In genomic region chr17:28345420-28346198, GRCh38 we compare ENCODE assay signal across 12 cellular contexts. TPM values are rescaled to one million over a fixed set of nuclear protein-coding genes. Genes with fewer than 3 reads are reported as not detected.
DNase-seq lines count a peak whose midpoint lies in the region; ATAC-seq, FAIRE-seq and TF ChIP-seq lines count a peak whose summit lies in the region.
"Had no signal": no experiment of that assay in that cellular context is flagged by ENCODE, and none has a peak within 500 bp of the region (broad histone marks: within the 10 kb centered on the region; RNA-seq: fewer than 3 reads in every experiment).

No MANE protein-coding gene starts in this region.

- TF ChIP-seq CTCF in MCF 10A (IDR thresholded peaks at IDR 0.05; ENCODE audit: unreplicated experiment) (no peak), HepG2 (CRISPR knock-in tag; IDR thresholded peaks at IDR 0.05) (no peak)

- H3K27ac ChIP-seq in HUES48 (ENCODE audit: low read depth, low read length) (peak overlapping the region; percentile 86), HepG2 (ENCODE audit: extremely low read length, insufficient read depth, low read length) (peak overlapping the region; percentile 43)

- peaks cover 16% of the 10 kb centered on the region for H3K4me1 ChIP-seq in HUES48 (ENCODE audit: control insufficient read depth, insufficient read depth, low read length)
- H3K4me1 ChIP-seq in HepG2 (ENCODE audit: insufficient read depth, low read length), result peaks cover 26% of the 10 kb centered on the region

- intact Hi-C loops in MCF 10A (cut with micrococcal nuclease) (no loop called here), HepG2 (cut with micrococcal nuclease; ENCODE audit: unreplicated experiment) (loop anchor here (5.0 kb wide), 1 partner anchor 113 kb away; no protein-coding TSS in a partner anchor)

- no TSS peak for BruUV-seq in MCF 10A (replicated peaks; lab: Mats Ljungman, UMichigan)
- no TSS peak for BruUV-seq in HepG2 (replicated peaks; lab: Mats Ljungman, UMichigan)

- no peaks in the 10 kb centered on the region for H3K9me3 Mint-ChIP-seq in MCF 10A (ENCODE audit: unreplicated experiment)
- H3K9me3 Mint-ChIP-seq: CD14-positive monocyte had no signal

- POLR2A ChIA-PET in MCF 10A (lab: Yijun Ruan, JAX) (interaction anchor here (1.4 to 5.8 kb wide), 10 partner anchors 8 to 147 kb away, joined by 4 to 85 read pairs (median 10); partner anchors contain the start of genes IFT20, POLDIP2, TMEM97 and TNFAIP1), HepG2 (lab: Yijun Ruan, JAX) (interaction anchor here (0.9 to 5.7 kb wide), 8 partner anchors 10 to 143 kb away, joined by 3 to 68 read pairs (median 6); partner anchors contain the start of genes IFT20, POLDIP2, SLC46A1 and TMEM97)

- WGBS in HepG2 (ENCODE audit: low lambda C conversion rate), result 96% methylated on average over 13 of the region's 13 CpGs

- H3K36me3 Mint-ChIP-seq in MCF 10A (ENCODE audit: insufficient read depth, unreplicated experiment), result peaks cover 87% of the 10 kb centered on the region

- DNase-seq in A172 (ENCODE audit: low spot score) (peak; percentile 33), MCF 10A (ENCODE audit: unreplicated experiment) (no peak), HepG2 (ENCODE audit: low spot score) (no peak), DMS153 treated with DMSO at 0.1 percent for 48 hours (lab: John Stamatoyannopoulos, UW; ENCODE audit: unreplicated experiment) (no peak), mucosa of gallbladder (ENCODE audit: low spot score) (no peak)
- DNase-seq: activated CD4-positive, CD25-positive, alpha-beta regulatory T cell; activated naive CD4-positive, alpha-beta T cell treated with Interleukin-2 at 50 U/mL for 16 hours had no signal

- H3K79me2 ChIP-seq in HepG2 (ENCODE audit: insufficient read depth, low read length), result no peaks in the 10 kb centered on the region

- in situ Hi-C loops in HepG2 (cut with HindIII; ENCODE audit: extremely low pct_ligation_motif_present, low pct_unique_long_range_greater_than_20kb), result no loop called here

- H3K27me3 ChIP-seq in HUES48 (ENCODE audit: control insufficient read depth, insufficient read depth, low read length), result no peaks in the 10 kb centered on the region
- no peaks in the 10 kb centered on the region for H3K27me3 ChIP-seq in HepG2 (ENCODE audit: control insufficient read depth in 1 of 2, insufficient read depth in 2 of 2, low read length in 2 of 2)

- H4K20me1 ChIP-seq in HepG2 (ENCODE audit: insufficient read depth, low read length), result no peaks in the 10 kb centered on the region

- peak overlapping the region; percentile 59 for H3K27ac Mint-ChIP-seq in MCF 10A (ENCODE audit: low read depth, unreplicated experiment)

- no peaks in the 10 kb centered on the region for H3K27me3 Mint-ChIP-seq in MCF 10A (ENCODE audit: insufficient read depth, unreplicated experiment)

- no peak overlapping the region for H3K9ac ChIP-seq in HUES48 (ENCODE audit: low read depth, low read length)
- H3K9ac ChIP-seq in HepG2 (ENCODE audit: insufficient read depth, low read depth, low read length), result no peak overlapping the region

- no peak for FAIRE-seq in HepG2 (lab: Jason Lieb, UNC)

- ATAC-seq in HepG2 (no peak), GM19395 (IDR thresholded peaks at IDR 0.05; ENCODE audit: unreplicated experiment) (no peak), HG02938 (IDR thresholded peaks at IDR 0.05; ENCODE audit: unreplicated experiment) (no peak)

- CTCF ChIA-PET in MCF 10A (lab: Yijun Ruan, JAX), result interaction anchor here (0.5 to 4.4 kb wide), 8 partner anchors 8 to 112 kb away, joined by 3 to 23 read pairs (median 4); partner anchors contain the start of genes IFT20, POLDIP2 and TNFAIP1
- CTCF ChIA-PET in HepG2 (lab: Yijun Ruan, JAX; ENCODE audit: low intra/inter-chr PET ratio, low total read pairs), result interaction anchor here (1.2 kb wide), 1 partner anchor 71 kb away, joined by 4 read pairs; no protein-coding TSS in a partner anchor

- no peak for TF ChIP-seq EP300 in HepG2 (IDR thresholded peaks at IDR 0.05; ENCODE audit: low read depth in 2 of 2, low read length in 2 of 2)
- TF ChIP-seq EP300 in HepG2 (CRISPR knock-in tag; IDR thresholded peaks at IDR 0.05; ENCODE audit: borderline replicate concordance), result no peak

- H3K9me3 ChIP-seq in HUES48 (ENCODE audit: control insufficient read depth, insufficient read depth, low read length) (no peaks in the 10 kb centered on the region), HepG2 (ENCODE audit: low read length) (no peaks in the 10 kb centered on the region)

- no peak overlapping the region for H3K4me3 Mint-ChIP-seq in MCF 10A (ENCODE audit: unreplicated experiment)
- H3K4me3 Mint-ChIP-seq: CD14-positive monocyte had no signal

- H2AFZ ChIP-seq in HepG2 (ENCODE audit: low read length), result no peak overlapping the region

- H3K4me2 ChIP-seq in HepG2 (ENCODE audit: low read depth, low read length), result no peak overlapping the region

- H3K36me3 ChIP-seq in HUES48 (ENCODE audit: control insufficient read depth, insufficient read depth, low read length) (peaks cover 95% of the 10 kb centered on the region), HepG2 (replicated peaks in 1 of 2; ENCODE audit: control insufficient read depth in 1 of 2, insufficient read depth in 2 of 2, low read length in 2 of 2) (peaks cover 30 to 72% of the 10 kb centered on the region in 2 experiments)

- TF ChIP-seq RAD21 in HepG2 (CRISPR knock-in tag; IDR thresholded peaks at IDR 0.05), result no peak

- H3K4me3 ChIP-seq in HUES48 (ENCODE audit: low read depth, low read length) (no peak overlapping the region), HepG2 (replicated peaks in 1 of 3; ENCODE audit: insufficient read depth in 1 of 3, low read depth in 2 of 3, low read length in 3 of 3) (no peak overlapping the region)

- peaks cover 12% of the 10 kb centered on the region for H3K4me1 Mint-ChIP-seq in MCF 10A (ENCODE audit: insufficient read depth, unreplicated experiment)
- H3K4me1 Mint-ChIP-seq: CD14-positive monocyte had no signal

- TF ChIP-seq POLR2A in HepG2 (IDR thresholded peaks at IDR 0.05; ENCODE audit: insufficient read depth in 1 of 2, low read depth in 2 of 2, low read length in 2 of 2), result peak in 1 of 2 experiments; percentile 39; a peak in 1 of 4 replicates

RNA-seq across cellular contexts. Expression of gene TNFAIP1, which starts 10.0 kb away (rescaled TPM):
- 36.2 and 44.7 TPM in 2 replicates for total RNA-seq in A172 (2014; rRNA removed; shearing (Covaris generic))
- total RNA-seq in MCF 10A (2022) (61.7 and 65.0 TPM in 2 replicates), HepG2 (2016; rRNA removed; fragmentation: Illumina TruSeq; extraction: Trizol) (17.5 and 18.7 TPM in 2 replicates), mucosa of gallbladder (60.2 TPM)
- total RNA-seq in HepG2 (2016; cell fraction: cytosol; rRNA removed; fragmentation: Illumina TruSeq; extraction: Trizol; ENCODE audit: low read depth), result 3.0 and 3.3 TPM in 2 replicates
- 17.6 and 18.0 TPM in 2 replicates for total RNA-seq in HepG2 (2016; cell fraction: insoluble cytoplasmic fraction; rRNA removed; fragmentation: Illumina TruSeq; extraction: Trizol)
- total RNA-seq in HepG2 (2016; cell fraction: membrane; rRNA removed; fragmentation: Illumina TruSeq; extraction: Trizol), result 10.3 and 13.6 TPM in 2 replicates
- 10.7 and 12.2 TPM in 2 replicates for total RNA-seq in HepG2 (2016; cell fraction: nucleus; rRNA removed; fragmentation: Illumina TruSeq; extraction: Trizol)
- polyA plus RNA-seq in HepG2 (2011; rRNA removed), result 40.6 and 42.8 TPM in 2 replicates
- polyA plus RNA-seq in HepG2 (2011; cell fraction: cytosol; rRNA removed), result 26.7 and 28.6 TPM in 2 replicates
- polyA plus RNA-seq in HepG2 (2011; cell fraction: nucleus; rRNA removed), result 42.5 and 48.1 TPM in 2 replicates
- 16.3 and 24.4 TPM in 2 replicates for polyA plus RNA-seq in HepG2 (2012)
- polyA plus RNA-seq in HepG2 (2016; cell fraction: cytosol; fragmentation: Illumina TruSeq; extraction: Trizol; ENCODE audit: low read depth), result 3.2 and 5.3 TPM in 2 replicates
- 18.4 and 21.2 TPM in 2 replicates for polyA plus RNA-seq in HepG2 (2016; cell fraction: insoluble cytoplasmic fraction; fragmentation: Illumina TruSeq; extraction: Trizol; ENCODE audit: low read depth)
- polyA plus RNA-seq in HepG2 (2016; cell fraction: membrane; fragmentation: Illumina TruSeq; extraction: Trizol; ENCODE audit: low read depth), result 8.2 and 8.8 TPM in 2 replicates
- 17.9 and 19.3 TPM in 2 replicates for polyA plus RNA-seq in HepG2 (2016; cell fraction: nucleus; fragmentation: Illumina TruSeq; extraction: Trizol; ENCODE audit: insufficient read depth, low read depth)
- 67.1 and 165 TPM in 2 replicates for polyA minus RNA-seq in HepG2 (2011; rRNA and poly(A)+ RNA removed; ENCODE audit: low replicate concordance)
- 30.3 and 32.2 TPM in 2 replicates for polyA minus RNA-seq in HepG2 (2011; cell fraction: cytosol; rRNA and poly(A)+ RNA removed)
- 20.6 and 26.7 TPM in 2 replicates for polyA minus RNA-seq in HepG2 (2011; cell fraction: nucleus; rRNA and poly(A)+ RNA removed)

RNA-seq across cellular contexts. Expression of gene IFT20, which starts 10.3 kb away (rescaled TPM):
- 38.9 and 45.5 TPM in 2 replicates for total RNA-seq in A172 (2014; rRNA removed; shearing (Covaris generic))
- total RNA-seq in MCF 10A (2022) (29.3 and 38.3 TPM in 2 replicates), HepG2 (2016; rRNA removed; fragmentation: Illumina TruSeq; extraction: Trizol) (23.4 and 28.0 TPM in 2 replicates), mucosa of gallbladder (50.1 TPM)
- total RNA-seq in HepG2 (2016; cell fraction: cytosol; rRNA removed; fragmentation: Illumina TruSeq; extraction: Trizol; ENCODE audit: low read depth), result 49.6 and 59.0 TPM in 2 replicates
- 22.8 and 29.8 TPM in 2 replicates for total RNA-seq in HepG2 (2016; cell fraction: insoluble cytoplasmic fraction; rRNA removed; fragmentation: Illumina TruSeq; extraction: Trizol)
- 51.8 and 54.0 TPM in 2 replicates for total RNA-seq in HepG2 (2016; cell fraction: membrane; rRNA removed; fragmentation: Illumina TruSeq; extraction: Trizol)
- total RNA-seq in HepG2 (2016; cell fraction: nucleus; rRNA removed; fragmentation: Illumina TruSeq; extraction: Trizol), result 22.4 and 24.3 TPM in 2 replicates
- 33.9 and 37.8 TPM in 2 replicates for polyA plus RNA-seq in HepG2 (2011; rRNA removed)
- 23.5 and 23.7 TPM in 2 replicates for polyA plus RNA-seq in HepG2 (2011; cell fraction: cytosol; rRNA removed)
- polyA plus RNA-seq in HepG2 (2011; cell fraction: nucleus; rRNA removed), result 39.0 and 42.0 TPM in 2 replicates
- 22.5 and 25.6 TPM in 2 replicates for polyA plus RNA-seq in HepG2 (2012)
- polyA plus RNA-seq in HepG2 (2016; cell fraction: cytosol; fragmentation: Illumina TruSeq; extraction: Trizol; ENCODE audit: low read depth), result 50.1 and 61.3 TPM in 2 replicates
- 21.7 and 23.6 TPM in 2 replicates for polyA plus RNA-seq in HepG2 (2016; cell fraction: insoluble cytoplasmic fraction; fragmentation: Illumina TruSeq; extraction: Trizol; ENCODE audit: low read depth)
- 44.5 and 49.9 TPM in 2 replicates for polyA plus RNA-seq in HepG2 (2016; cell fraction: membrane; fragmentation: Illumina TruSeq; extraction: Trizol; ENCODE audit: low read depth)
- 39.5 and 42.9 TPM in 2 replicates for polyA plus RNA-seq in HepG2 (2016; cell fraction: nucleus; fragmentation: Illumina TruSeq; extraction: Trizol; ENCODE audit: insufficient read depth, low read depth)
- polyA minus RNA-seq in HepG2 (2011; rRNA and poly(A)+ RNA removed; ENCODE audit: low replicate concordance), result 13.0 and 13.9 TPM in 2 replicates
- 5.7 and 7.1 TPM in 2 replicates for polyA minus RNA-seq in HepG2 (2011; cell fraction: cytosol; rRNA and poly(A)+ RNA removed)
- polyA minus RNA-seq in HepG2 (2011; cell fraction: nucleus; rRNA and poly(A)+ RNA removed), result 14.9 and 18.4 TPM in 2 replicates

RNA-seq across cellular contexts. Expression of gene POLDIP2, which starts 11.7 kb away (rescaled TPM):
- total RNA-seq in A172 (2014; rRNA removed; shearing (Covaris generic)), result 166 and 176 TPM in 2 replicates
- total RNA-seq in MCF 10A (2022), result 84.0 and 105 TPM in 2 replicates
- total RNA-seq in HepG2 (2016; rRNA removed; fragmentation: Illumina TruSeq; extraction: Trizol), result 114 and 127 TPM in 2 replicates
- 63.3 and 67.3 TPM in 2 replicates for total RNA-seq in HepG2 (2016; cell fraction: cytosol; rRNA removed; fragmentation: Illumina TruSeq; extraction: Trizol; ENCODE audit: low read depth)
- 112 and 115 TPM in 2 replicates for total RNA-seq in HepG2 (2016; cell fraction: insoluble cytoplasmic fraction; rRNA removed; fragmentation: Illumina TruSeq; extraction: Trizol)
- 118 and 133 TPM in 2 replicates for total RNA-seq in HepG2 (2016; cell fraction: membrane; rRNA removed; fragmentation: Illumina TruSeq; extraction: Trizol)
- total RNA-seq in HepG2 (2016; cell fraction: nucleus; rRNA removed; fragmentation: Illumina TruSeq; extraction: Trizol), result 47.1 and 53.4 TPM in 2 replicates
- 85.9 and 86.0 TPM in 2 replicates for polyA plus RNA-seq in HepG2 (2011; rRNA removed)
- 82.5 and 91.5 TPM in 2 replicates for polyA plus RNA-seq in HepG2 (2011; cell fraction: cytosol; rRNA removed)
- polyA plus RNA-seq in HepG2 (2011; cell fraction: nucleus; rRNA removed), result 40.8 and 49.4 TPM in 2 replicates
- polyA plus RNA-seq in HepG2 (2012), result 60.2 and 73.0 TPM in 2 replicates
- polyA plus RNA-seq in HepG2 (2016; cell fraction: cytosol; fragmentation: Illumina TruSeq; extraction: Trizol; ENCODE audit: low read depth), result 78.3 and 93.1 TPM in 2 replicates
- polyA plus RNA-seq in HepG2 (2016; cell fraction: insoluble cytoplasmic fraction; fragmentation: Illumina TruSeq; extraction: Trizol; ENCODE audit: low read depth), result 128 and 147 TPM in 2 replicates
- 120 and 126 TPM in 2 replicates for polyA plus RNA-seq in HepG2 (2016; cell fraction: membrane; fragmentation: Illumina TruSeq; extraction: Trizol; ENCODE audit: low read depth)
- polyA plus RNA-seq in HepG2 (2016; cell fraction: nucleus; fragmentation: Illumina TruSeq; extraction: Trizol; ENCODE audit: insufficient read depth, low read depth), result 79.9 and 84.9 TPM in 2 replicates
- polyA minus RNA-seq in HepG2 (2011; rRNA and poly(A)+ RNA removed; ENCODE audit: low replicate concordance), result 108 and 190 TPM in 2 replicates
- polyA minus RNA-seq in HepG2 (2011; cell fraction: cytosol; rRNA and poly(A)+ RNA removed), result 42.1 and 47.7 TPM in 2 replicates
- polyA minus RNA-seq in HepG2 (2011; cell fraction: nucleus; rRNA and poly(A)+ RNA removed), result 22.0 and 26.2 TPM in 2 replicates
- 88.8 TPM for total RNA-seq in mucosa of gallbladder

RNA-seq across cellular contexts. Expression of gene SEBOX, which starts 19.4 kb away (rescaled TPM):
- not detected in 2 replicates for total RNA-seq in A172 (2014; rRNA removed; shearing (Covaris generic))
- total RNA-seq in MCF 10A (2022), result not detected in 2 replicates
- total RNA-seq in HepG2 (2016; rRNA removed; fragmentation: Illumina TruSeq; extraction: Trizol), result not detected in 2 replicates
- not detected in 2 replicates for total RNA-seq in HepG2 (2016; cell fraction: cytosol; rRNA removed; fragmentation: Illumina TruSeq; extraction: Trizol; ENCODE audit: low read depth)
- not detected in 2 replicates for total RNA-seq in HepG2 (2016; cell fraction: insoluble cytoplasmic fraction; rRNA removed; fragmentation: Illumina TruSeq; extraction: Trizol)
- not detected in 2 replicates for total RNA-seq in HepG2 (2016; cell fraction: membrane; rRNA removed; fragmentation: Illumina TruSeq; extraction: Trizol)
- total RNA-seq in HepG2 (2016; cell fraction: nucleus; rRNA removed; fragmentation: Illumina TruSeq; extraction: Trizol), result not detected in 2 replicates
- polyA plus RNA-seq in HepG2 (2011; rRNA removed), result not detected in 2 replicates
- not detected in 2 replicates for polyA plus RNA-seq in HepG2 (2011; cell fraction: cytosol; rRNA removed)
- polyA plus RNA-seq in HepG2 (2011; cell fraction: nucleus; rRNA removed), result 0.43 TPM in 1 of 2 replicates, not detected in the other
- polyA plus RNA-seq in HepG2 (2012), result not detected in 2 replicates
- polyA plus RNA-seq in HepG2 (2016; cell fraction: cytosol; fragmentation: Illumina TruSeq; extraction: Trizol; ENCODE audit: low read depth), result not detected in 2 replicates
- not detected in 2 replicates for polyA plus RNA-seq in HepG2 (2016; cell fraction: insoluble cytoplasmic fraction; fragmentation: Illumina TruSeq; extraction: Trizol; ENCODE audit: low read depth)
- not detected in 2 replicates for polyA plus RNA-seq in HepG2 (2016; cell fraction: membrane; fragmentation: Illumina TruSeq; extraction: Trizol; ENCODE audit: low read depth)
- polyA plus RNA-seq in HepG2 (2016; cell fraction: nucleus; fragmentation: Illumina TruSeq; extraction: Trizol; ENCODE audit: insufficient read depth, low read depth), result not detected in 2 replicates
- polyA minus RNA-seq in HepG2 (2011; rRNA and poly(A)+ RNA removed; ENCODE audit: low replicate concordance), result 0.34 TPM in 1 of 2 replicates, not detected in the other
- not detected in 2 replicates for polyA minus RNA-seq in HepG2 (2011; cell fraction: cytosol; rRNA and poly(A)+ RNA removed)
- not detected in 2 replicates for polyA minus RNA-seq in HepG2 (2011; cell fraction: nucleus; rRNA and poly(A)+ RNA removed)
- total RNA-seq in mucosa of gallbladder, result not detected
- total RNA-seq: pulmonary artery endothelial cell had no signal
- polyA plus RNA-seq: CD14-positive monocyte had no signal

RNA-seq across cellular contexts. Expression of gene VTN, which starts 24.5 kb away (rescaled TPM):
- total RNA-seq in A172 (2014; rRNA removed; shearing (Covaris generic)), result 0.43 and 4.4 TPM in 2 replicates
- total RNA-seq in MCF 10A (2022) (not detected in 2 replicates), HepG2 (2016; rRNA removed; fragmentation: Illumina TruSeq; extraction: Trizol) (43.9 and 108 TPM in 2 replicates), mucosa of gallbladder (424 TPM)
- total RNA-seq in HepG2 (2016; cell fraction: cytosol; rRNA removed; fragmentation: Illumina TruSeq; extraction: Trizol; ENCODE audit: low read depth), result 11.6 and 13.5 TPM in 2 replicates
- total RNA-seq in HepG2 (2016; cell fraction: insoluble cytoplasmic fraction; rRNA removed; fragmentation: Illumina TruSeq; extraction: Trizol), result 42.5 and 110 TPM in 2 replicates
- total RNA-seq in HepG2 (2016; cell fraction: membrane; rRNA removed; fragmentation: Illumina TruSeq; extraction: Trizol), result 21.9 and 23.9 TPM in 2 replicates
- 103 and 124 TPM in 2 replicates for total RNA-seq in HepG2 (2016; cell fraction: nucleus; rRNA removed; fragmentation: Illumina TruSeq; extraction: Trizol)
- 131 and 230 TPM in 2 replicates for polyA plus RNA-seq in HepG2 (2011; rRNA removed)
- polyA plus RNA-seq in HepG2 (2011; cell fraction: cytosol; rRNA removed), result 124 and 146 TPM in 2 replicates
- polyA plus RNA-seq in HepG2 (2011; cell fraction: nucleus; rRNA removed), result 140 and 166 TPM in 2 replicates
- 284 and 339 TPM in 2 replicates for polyA plus RNA-seq in HepG2 (2012)
- 22.3 and 24.7 TPM in 2 replicates for polyA plus RNA-seq in HepG2 (2016; cell fraction: cytosol; fragmentation: Illumina TruSeq; extraction: Trizol; ENCODE audit: low read depth)
- polyA plus RNA-seq in HepG2 (2016; cell fraction: insoluble cytoplasmic fraction; fragmentation: Illumina TruSeq; extraction: Trizol; ENCODE audit: low read depth), result 46.3 and 58.2 TPM in 2 replicates
- polyA plus RNA-seq in HepG2 (2016; cell fraction: membrane; fragmentation: Illumina TruSeq; extraction: Trizol; ENCODE audit: low read depth), result 29.7 and 32.6 TPM in 2 replicates
- 199 and 223 TPM in 2 replicates for polyA plus RNA-seq in HepG2 (2016; cell fraction: nucleus; fragmentation: Illumina TruSeq; extraction: Trizol; ENCODE audit: insufficient read depth, low read depth)
- polyA minus RNA-seq in HepG2 (2011; rRNA and poly(A)+ RNA removed; ENCODE audit: low replicate concordance), result 37.6 and 134 TPM in 2 replicates
- 45.8 and 97.8 TPM in 2 replicates for polyA minus RNA-seq in HepG2 (2011; cell fraction: cytosol; rRNA and poly(A)+ RNA removed)
- 30.3 and 66.1 TPM in 2 replicates for polyA minus RNA-seq in HepG2 (2011; cell fraction: nucleus; rRNA and poly(A)+ RNA removed)
- polyA plus RNA-seq: CD14-positive monocyte had no signal
